In the genomic region with DNA sequence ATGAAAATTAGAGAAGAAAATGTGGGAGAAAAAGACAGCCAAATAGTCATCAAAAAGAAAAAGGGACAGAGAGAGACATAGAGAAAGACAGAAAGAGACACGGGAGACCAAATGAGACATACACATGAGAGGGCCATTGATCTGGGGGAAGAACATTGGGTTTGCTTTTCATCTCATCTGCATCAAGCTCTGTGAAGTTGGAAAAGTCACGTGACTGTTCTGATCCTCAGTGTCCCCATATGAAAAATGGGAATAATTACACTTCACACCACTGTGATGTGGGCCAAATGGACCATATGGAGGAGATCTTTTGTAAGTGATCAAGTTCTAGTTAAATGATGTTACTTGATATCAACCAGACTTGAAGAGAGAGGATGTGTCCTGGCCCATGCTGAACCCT, we compare ENCODE assay signal across 2 cellular contexts.
A peak's percentile ranks its signal among the peaks of the same experiment; 100 is the strongest.
TF ChIP-seq lines count a peak whose summit lies in the region.

No MANE protein-coding gene starts in this region.

TF ChIP-seq in GM23338, 12 proteins besides CTCF, POLR2A, EP300 and RAD21 (continued from another document):
- TF ChIP-seq REST (IDR thresholded peaks at IDR 0.05; ENCODE audit: unreplicated experiment) (no peak), POLR2AphosphoS5 (IDR thresholded peaks at IDR 0.05; ENCODE audit: low read depth) (no peak), ZNF331 (CRISPR knock-in tag; IDR thresholded peaks at IDR 0.05; ENCODE audit: low read depth) (no peak)
- TF ChIP-seq, protein P1, sequence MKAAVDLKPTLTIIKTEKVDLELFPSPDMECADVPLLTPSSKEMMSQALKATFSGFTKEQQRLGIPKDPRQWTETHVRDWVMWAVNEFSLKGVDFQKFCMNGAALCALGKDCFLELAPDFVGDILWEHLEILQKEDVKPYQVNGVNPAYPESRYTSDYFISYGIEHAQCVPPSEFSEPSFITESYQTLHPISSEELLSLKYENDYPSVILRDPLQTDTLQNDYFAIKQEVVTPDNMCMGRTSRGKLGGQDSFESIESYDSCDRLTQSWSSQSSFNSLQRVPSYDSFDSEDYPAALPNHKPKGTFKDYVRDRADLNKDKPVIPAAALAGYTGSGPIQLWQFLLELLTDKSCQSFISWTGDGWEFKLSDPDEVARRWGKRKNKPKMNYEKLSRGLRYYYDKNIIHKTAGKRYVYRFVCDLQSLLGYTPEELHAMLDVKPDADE (IDR thresholded peaks at IDR 0.05) = no peak
TF ChIP-seq in GM23338: peak in this region for 0.

TF ChIP-seq in K562, 482 proteins besides CTCF, POLR2A, EP300 and RAD21 (continued from another document):
- TF ChIP-seq, protein P2, sequence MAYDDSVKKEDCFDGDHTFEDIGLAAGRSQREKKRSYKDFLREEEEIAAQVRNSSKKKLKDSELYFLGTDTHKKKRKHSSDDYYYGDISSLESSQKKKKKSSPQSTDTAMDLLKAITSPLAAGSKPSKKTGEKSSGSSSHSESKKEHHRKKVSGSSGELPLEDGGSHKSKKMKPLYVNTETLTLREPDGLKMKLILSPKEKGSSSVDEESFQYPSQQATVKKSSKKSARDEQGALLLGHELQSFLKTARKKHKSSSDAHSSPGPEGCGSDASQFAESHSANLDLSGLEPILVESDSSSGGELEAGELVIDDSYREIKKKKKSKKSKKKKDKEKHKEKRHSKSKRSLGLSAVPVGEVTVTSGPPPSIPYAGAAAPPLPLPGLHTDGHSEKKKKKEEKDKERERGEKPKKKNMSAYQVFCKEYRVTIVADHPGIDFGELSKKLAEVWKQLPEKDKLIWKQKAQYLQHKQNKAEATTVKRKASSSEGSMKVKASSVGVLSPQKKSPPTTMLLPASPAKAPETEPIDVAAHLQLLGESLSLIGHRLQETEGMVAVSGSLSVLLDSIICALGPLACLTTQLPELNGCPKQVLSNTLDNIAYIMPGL (CRISPR knock-in tag; IDR thresholded peaks at IDR 0.05) = no peak
- TF ChIP-seq CBFA2T2 (conservative IDR thresholded peaks at IDR 0.05) = peak; percentile 26
- no peak for TF ChIP-seq ZBTB7A (IDR thresholded peaks at IDR 0.05; ENCODE audit: borderline replicate concordance, control insufficient read depth, low read depth, low read length)
- peak; percentile 63; the same call in 1 of the 2 replicates for TF ChIP-seq RAD51 (IDR thresholded peaks at IDR 0.05; ENCODE audit: borderline replicate concordance, low read depth)
- TF ChIP-seq SMARCC2 (IDR thresholded peaks at IDR 0.05; ENCODE audit: low read depth) = no peak
- no peak for TF ChIP-seq ZNF445 (CRISPR knock-in tag; IDR thresholded peaks at IDR 0.05; ENCODE audit: low read depth)
- TF ChIP-seq ATF3 (IDR thresholded peaks at IDR 0.05) = no peak
- no peak for TF ChIP-seq ATF3 (CRISPR knock-in tag; conservative IDR thresholded peaks at IDR 0.05)
- TF ChIP-seq, protein P3, sequence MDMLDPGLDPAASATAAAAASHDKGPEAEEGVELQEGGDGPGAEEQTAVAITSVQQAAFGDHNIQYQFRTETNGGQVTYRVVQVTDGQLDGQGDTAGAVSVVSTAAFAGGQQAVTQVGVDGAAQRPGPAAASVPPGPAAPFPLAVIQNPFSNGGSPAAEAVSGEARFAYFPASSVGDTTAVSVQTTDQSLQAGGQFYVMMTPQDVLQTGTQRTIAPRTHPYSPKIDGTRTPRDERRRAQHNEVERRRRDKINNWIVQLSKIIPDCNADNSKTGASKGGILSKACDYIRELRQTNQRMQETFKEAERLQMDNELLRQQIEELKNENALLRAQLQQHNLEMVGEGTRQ (CRISPR knock-in tag; IDR thresholded peaks at IDR 0.05) = peak; percentile 18; the same call in 1 of the 2 replicates
- TF ChIP-seq HSF4 (CRISPR knock-in tag; IDR thresholded peaks at IDR 0.05; ENCODE audit: borderline replicate concordance) = no peak
- TF ChIP-seq TAL1 (IDR thresholded peaks at IDR 0.05) = no peak
- TF ChIP-seq TFE3 (CRISPR knock-in tag; IDR thresholded peaks at IDR 0.05) = peak; percentile 88
